17 cellular contexts compared by ENCODE assay signal in genomic region chr15:98124576-98124975, GRCh38.
"Had no signal": no experiment of that assay in that cellular context is flagged by ENCODE, and none has a peak within 500 bp of the region (broad histone marks: within the 10 kb centered on the region; RNA-seq: fewer than 3 reads in every experiment).

No MANE protein-coding gene starts in this region.

- H3K4me3 ChIP-seq: ascending aorta, colonic mucosa, hepatocyte, lung, thyroid gland had no signal

- H3K36me3 Mint-ChIP-seq: stimulated activated effector memory CD8-positive, alpha-beta T cell treated with anti-CD3 and anti-CD28 coated beads, Interleukin-12 subunit alpha, Interleukin-12 subunit beta, amount 100 ng/mL, for 72 hours had no signal

- H3K36me3 ChIP-seq: ascending aorta, colonic mucosa, thyroid gland had no signal

- H3K4me1 ChIP-seq: ascending aorta, colonic mucosa, thyroid gland had no signal

- H3K27ac Mint-ChIP-seq: activated CD4-positive, alpha-beta T cell treated with anti-CD3 and anti-CD28 coated beads for 36 hours; activated CD8-positive, alpha-beta T cell treated with anti-CD3 and anti-CD28 coated beads for 36 hours; activated T-helper 1 cell treated with anti-CD3 and anti-CD28 coated beads, Interleukin-12 subunit alpha, Interleukin-12 subunit beta, Interleukin-2, Interleukin-4 antibody, amounts not matched to agents 30 ng/mL and 10 ng/mL and 1 ng/mL, durations not matched to agents 14 hours and 24 hours and 36 hours; stimulated activated effector memory CD8-positive, alpha-beta T cell treated with anti-CD3 and anti-CD28 coated beads, Interleukin-12 subunit alpha, Interleukin-12 subunit beta, amount 100 ng/mL, for 72 hours had no signal

- H3K27me3 Mint-ChIP-seq: activated CD8-positive, alpha-beta T cell treated with anti-CD3 and anti-CD28 coated beads for 36 hours had no signal

- H3K4me2 ChIP-seq: hepatocyte had no signal

- H3K79me2 ChIP-seq: hepatocyte had no signal

- H3K9me3 Mint-ChIP-seq: activated CD8-positive, alpha-beta T cell treated with anti-CD3 and anti-CD28 coated beads for 36 hours; activated T-helper 1 cell treated with anti-CD3 and anti-CD28 coated beads, Interleukin-12 subunit alpha, Interleukin-12 subunit beta, Interleukin-2, Interleukin-4 antibody, amounts not matched to agents 30 ng/mL and 10 ng/mL and 1 ng/mL, durations not matched to agents 14 hours and 24 hours and 36 hours had no signal

- H3K4me3 Mint-ChIP-seq: activated CD4-positive, alpha-beta T cell treated with anti-CD3 and anti-CD28 coated beads for 36 hours; activated CD8-positive, alpha-beta T cell treated with anti-CD3 and anti-CD28 coated beads for 36 hours; activated T-helper 1 cell treated with anti-CD3 and anti-CD28 coated beads, Interleukin-12 subunit alpha, Interleukin-12 subunit beta, Interleukin-2, Interleukin-4 antibody, amounts not matched to agents 30 ng/mL and 10 ng/mL and 1 ng/mL, durations not matched to agents 14 hours and 24 hours and 36 hours; stimulated activated effector memory CD8-positive, alpha-beta T cell treated with anti-CD3 and anti-CD28 coated beads, Interleukin-12 subunit alpha, Interleukin-12 subunit beta, amount 100 ng/mL, for 72 hours had no signal

- ATAC-seq: activated CD4-positive, alpha-beta T cell treated with anti-CD3 and anti-CD28 coated beads for 36 hours; activated CD8-positive, alpha-beta T cell treated with anti-CD3 and anti-CD28 coated beads for 36 hours; left cardiac atrium; stimulated activated effector memory CD8-positive, alpha-beta T cell treated with anti-CD3 and anti-CD28 coated beads, Interleukin-12 subunit alpha, Interleukin-12 subunit beta, amount 100 ng/mL, for 72 hours had no signal

- H3K9me3 ChIP-seq: ascending aorta, colonic mucosa, thyroid gland had no signal

- H3K27me3 ChIP-seq: ascending aorta, colonic mucosa, hepatocyte, thyroid gland had no signal

- H3K4me1 Mint-ChIP-seq: activated CD4-positive, alpha-beta T cell treated with anti-CD3 and anti-CD28 coated beads for 36 hours; stimulated activated effector memory CD8-positive, alpha-beta T cell treated with anti-CD3 and anti-CD28 coated beads, Interleukin-12 subunit alpha, Interleukin-12 subunit beta, amount 100 ng/mL, for 72 hours had no signal

- DNase-seq: activated CD4-positive, alpha-beta T cell treated with anti-CD3 and anti-CD28 coated beads for 36 hours; activated CD8-positive, alpha-beta memory T cell treated with anti-CD3 and anti-CD28 coated beads, Interleukin-2, amount 50 U/mL, for 4 hours; activated CD8-positive, alpha-beta T cell treated with anti-CD3 and anti-CD28 coated beads for 36 hours; activated naive CD4-positive, alpha-beta T cell; caudate nucleus; colonic mucosa; left cardiac atrium; midbrain; posterior cingulate gyrus; small intestine; thyroid gland had no signal

- H2AFZ ChIP-seq: hepatocyte had no signal

- H3K27ac ChIP-seq: ascending aorta, colonic mucosa, hepatocyte, thyroid gland, VCaP had no signal
